Comparison of ENCODE assay signal across 9 cellular contexts in genomic region chr12:124273630-124274029, GRCh38. TPM values are rescaled to one million over a fixed set of nuclear protein-coding genes. Genes with fewer than 3 reads are reported as not detected.
A peak's percentile ranks its signal among the peaks of the same experiment; 100 is the strongest.
DNase-seq lines count a peak whose midpoint lies in the region; ATAC-seq, FAIRE-seq and TF ChIP-seq lines count a peak whose summit lies in the region.
"Had no signal": no experiment of that assay in that cellular context is flagged by ENCODE, and none has a peak within 500 bp of the region (broad histone marks: within the 10 kb centered on the region; RNA-seq: fewer than 3 reads in every experiment).

No MANE protein-coding gene starts in this region.

- peak; percentile 43 for TF ChIP-seq CTCF in GM06990 (IDR thresholded peaks at IDR 0.05; ENCODE audit: insufficient read depth, low read length, poor library complexity, severe bottlenecking)
- no peak for TF ChIP-seq CTCF in Panc1 (IDR thresholded peaks at IDR 0.05)
- TF ChIP-seq CTCF in fibroblast of the aortic adventitia (IDR thresholded peaks at IDR 0.05; ENCODE audit: insufficient read depth, low read length) = peak; percentile 38

- FAIRE-seq in GM12891 (lab: Jason Lieb, UNC) = no peak
- FAIRE-seq: endometrium had no signal

- H3K4me3 ChIP-seq in GM06990 (replicated peaks; ENCODE audit: low read depth, low read length) (no peak overlapping the region), Panc1 (ENCODE audit: low read depth in 2 of 2, low read length in 2 of 2) (no peak overlapping the region), fibroblast of the aortic adventitia (ENCODE audit: low read depth, low read length) (no peak overlapping the region)

- no peaks in the 10 kb centered on the region for H3K9me3 ChIP-seq in Panc1 (ENCODE audit: control insufficient read depth, insufficient read depth, low read depth, low read length)

- peaks cover 9% of the 10 kb centered on the region; the same call in 1 of the 2 replicates for H3K4me1 ChIP-seq in Panc1 (ENCODE audit: control insufficient read depth, insufficient read depth, low read length)

- no peak for TF ChIP-seq POLR2A in GM12891 (IDR thresholded peaks at IDR 0.05; ENCODE audit: low read depth, low read length)

- H3K27ac ChIP-seq in Panc1 (ENCODE audit: low read length) = no peak overlapping the region

- POLR2A ChIA-PET in Panc1 (lab: Charles Lee) = no interaction called here

- peak; percentile 63 for DNase-seq in 8988T
- DNase-seq in GM06990 (ENCODE audit: extremely low read depth, insufficient read length) = peak; percentile 24
- DNase-seq in Panc1 (ENCODE audit: low read depth, low spot score) = no peak
- DNase-seq in fibroblast of the aortic adventitia (ENCODE audit: low read depth) = peak; percentile 14
- DNase-seq in GM12891 (ENCODE audit: insufficient read length, low spot score) = no peak
- DNase-seq in activated gamma-delta T cell (lab: John Stamatoyannopoulos, UW) = no peak
- no peak for DNase-seq in sciatic nerve (ENCODE audit: low spot score)

- intact Hi-C loops in Panc1 (cut with micrococcal nuclease; ENCODE audit: unreplicated experiment) (no loop called here), sciatic nerve (cut with DNase I) (no loop called here)

- CTCF ChIA-PET in Panc1 (lab: Charles Lee) = no interaction called here

- no TSS peak for BruUV-seq in Panc1 (replicated peaks; lab: Mats Ljungman, UMichigan)

- in situ Hi-C loops in Panc1 (cut with HindIII; ENCODE audit: low pct_unique_long_range_greater_than_20kb, low sequenced_read_pairs) = no loop called here

- ATAC-seq in HG03342 (IDR thresholded peaks at IDR 0.05; ENCODE audit: unreplicated experiment) (peak; percentile 74), Panc1 (peak; percentile 71), sciatic nerve (no peak)

- no peaks in the 10 kb centered on the region for H3K27me3 ChIP-seq in GM06990 (replicated peaks; ENCODE audit: control insufficient read depth, insufficient read depth, low read length)
- H3K27me3 ChIP-seq in Panc1 (ENCODE audit: control insufficient read depth, insufficient read depth, low read length) = no peaks in the 10 kb centered on the region

- H3K36me3 ChIP-seq in GM06990 (ENCODE audit: control insufficient read depth, insufficient read depth, low read length) (no peaks in the 10 kb centered on the region), Panc1 (ENCODE audit: control insufficient read depth, insufficient read depth, low read length) (no peaks in the 10 kb centered on the region)

TF ChIP-seq in GM12891, 5 proteins besides CTCF, POLR2A, EP300 and RAD21:
- TF ChIP-seq POU2F2 (IDR thresholded peaks at IDR 0.05; ENCODE audit: low read depth, low read length) = no peak
- TF ChIP-seq POLR2AphosphoS5 (IDR thresholded peaks at IDR 0.05; ENCODE audit: low read depth, low read length) = no peak
- TF ChIP-seq SPI1 (IDR thresholded peaks at IDR 0.05; ENCODE audit: low read depth, low read length) = no peak
- TF ChIP-seq PAX5 (IDR thresholded peaks at IDR 0.05; ENCODE audit: insufficient read depth, low read length, severe bottlenecking) = no peak
- no peak for TF ChIP-seq TAF1 (IDR thresholded peaks at IDR 0.05; ENCODE audit: low read depth, low read length)

RNA-seq across cellular contexts. Expression of gene RFLNA, which starts 21.3 kb away (rescaled TPM):
- total RNA-seq in Panc1 (2021; ENCODE audit: unreplicated experiment) (5.4 TPM), fibroblast of the aortic adventitia (ENCODE audit: low replicate concordance) (0.45 and 1.1 TPM in 2 replicates), sciatic nerve (28.1 TPM)
- polyA plus RNA-seq in Panc1 (2012; ENCODE audit: insufficient read length) = 21.4 TPM
- polyA plus RNA-seq in GM12891 (2012; ENCODE audit: low read depth, missing spikeins) = not detected

Comparison
In these comparisons a context has a peak if more than half of its experiments do, and no peak if none do; other contexts are left out.
1. DNase-seq: peak in 8988T (single experiment), GM06990 (single experiment) and fibroblast of the aortic adventitia (single experiment); none in Panc1 (single experiment), GM12891 (single experiment), activated gamma-delta T cell (single experiment) and sciatic nerve (single experiment).